ENCODE assay signal across 7 cellular contexts in genomic region chr5:151770383-151771258, GRCh38. TPM values are rescaled to one million over a fixed set of nuclear protein-coding genes. Genes with fewer than 3 reads are reported as not detected.
A peak's percentile ranks its signal among the peaks of the same experiment; 100 is the strongest.
DNase-seq lines count a peak whose midpoint lies in the region; ATAC-seq, FAIRE-seq and TF ChIP-seq lines count a peak whose summit lies in the region.

No MANE protein-coding gene starts in this region.

- TSS peak; percentile 86 for BruUV-seq in HepG2 (replicated peaks; lab: Mats Ljungman, UMichigan)

- no peak for FAIRE-seq in HepG2 (lab: Jason Lieb, UNC)

- TF ChIP-seq EP300 in HepG2 (IDR thresholded peaks at IDR 0.05; ENCODE audit: low read depth in 2 of 2, low read length in 2 of 2) (no peak), HepG2 (CRISPR knock-in tag; IDR thresholded peaks at IDR 0.05; ENCODE audit: borderline replicate concordance) (no peak)

- in situ Hi-C loops in HepG2 (cut with HindIII; ENCODE audit: extremely low pct_ligation_motif_present, low pct_unique_long_range_greater_than_20kb): no loop called here

- peak overlapping the region; percentile 48 to 68 (median 57); a peak in 5 of 6 replicates for H3K4me3 ChIP-seq in HepG2 (replicated peaks in 1 of 3; ENCODE audit: insufficient read depth in 1 of 3, low read depth in 2 of 3, low read length in 3 of 3)

- TF ChIP-seq POLR2A in HepG2 (IDR thresholded peaks at IDR 0.05; ENCODE audit: insufficient read depth in 1 of 2, low read depth in 2 of 2, low read length in 2 of 2): no peak

- ATAC-seq in GM21390 (IDR thresholded peaks at IDR 0.05; ENCODE audit: unreplicated experiment) (peak; percentile 26), HepG2 (peak; percentile 9)

- TF ChIP-seq RAD21 in HepG2 (CRISPR knock-in tag; IDR thresholded peaks at IDR 0.05): no peak

- H3K79me2 ChIP-seq in HepG2 (ENCODE audit: insufficient read depth, low read length): peaks cover 36% of the 10 kb centered on the region

- H2AFZ ChIP-seq in HepG2 (ENCODE audit: low read length): no peak overlapping the region

- no peak for TF ChIP-seq CTCF in HepG2 (CRISPR knock-in tag; IDR thresholded peaks at IDR 0.05)

- no peaks in the 10 kb centered on the region; a peak in 1 of 5 replicates for H3K27me3 ChIP-seq in HepG2 (ENCODE audit: control insufficient read depth in 1 of 2, insufficient read depth in 2 of 2, low read length in 2 of 2)

- peaks cover 29% of the 10 kb centered on the region for H3K4me1 ChIP-seq in HepG2 (ENCODE audit: insufficient read depth, low read length)

- peak overlapping the region; percentile 71 for H3K4me2 ChIP-seq in HepG2 (ENCODE audit: low read depth, low read length)

- DNase-seq in GM03348 (ENCODE audit: low spot score) (peak; percentile 77), HT-29 (ENCODE audit: low spot score) (peak; percentile 25), SHP77 treated with DMSO at 0.1 percent for 48 hours (lab: John Stamatoyannopoulos, UW) (peak; percentile 60), dedifferentiated amniotic fluid mesenchymal stem cell (ENCODE audit: extremely low spot score) (peak; percentile 19), HepG2 (ENCODE audit: low spot score) (no peak)
- DNase-seq in stimulated activated CD4-positive, alpha-beta T cell treated with anti-CD3 and anti-CD28 coated beads, Interleukin-2, amount 100 ng/mL, for 4 hours (ENCODE audit: low read depth): peak; percentile 29

- peak overlapping the region; percentile 79 for H3K9ac ChIP-seq in HepG2 (ENCODE audit: insufficient read depth, low read depth, low read length)

- H3K36me3 ChIP-seq in HepG2 (replicated peaks in 1 of 2; ENCODE audit: control insufficient read depth in 1 of 2, insufficient read depth in 2 of 2, low read length in 2 of 2): no peaks in the 10 kb centered on the region

- POLR2A ChIA-PET in HepG2 (lab: Yijun Ruan, JAX): interaction anchor here (0.7 to 5.4 kb wide), 25 partner anchors 7 to 690 kb away, joined by 3 to 148 read pairs (median 6); partner anchors contain the start of genes ATOX1, GM2A, SLC36A1 and SPARC

- peak overlapping the region; percentile 93 for H3K27ac ChIP-seq in HepG2 (ENCODE audit: extremely low read length, insufficient read depth, low read length)

- 76% methylated on average over 62 of the region's 75 CpGs for WGBS in HepG2 (ENCODE audit: low lambda C conversion rate)

- no peaks in the 10 kb centered on the region for H3K9me3 ChIP-seq in HepG2 (ENCODE audit: low read length)

- intact Hi-C loops in HepG2 (cut with micrococcal nuclease; ENCODE audit: unreplicated experiment): loop anchor here (1.0 to 5.0 kb wide), 5 partner anchors 12 to 518 kb away; partner anchors contain the start of genes ATOX1 and GM2A

- CTCF ChIA-PET in HepG2 (lab: Yijun Ruan, JAX; ENCODE audit: low intra/inter-chr PET ratio, low total read pairs): interaction anchor here (0.7 to 1.1 kb wide), 2 partner anchors 12 to 119 kb away, joined by 3 read pairs; partner anchors contain the start of gene ATOX1

- H4K20me1 ChIP-seq in HepG2 (ENCODE audit: insufficient read depth, low read length): peaks cover 35% of the 10 kb centered on the region

TF ChIP-seq in HepG2, 621 proteins besides CTCF, POLR2A, EP300 and RAD21 (continues in another document):
- 0 out of 2 replicates have a peak, but pooled peaks have one; percentile 7 for TF ChIP-seq KDM4B (CRISPR knock-in tag; IDR thresholded peaks at IDR 0.05)
- peak; percentile 96 for TF ChIP-seq NFE2L1 (CRISPR knock-in tag; IDR thresholded peaks at IDR 0.05; ENCODE audit: borderline replicate concordance)
- TF ChIP-seq EEA1 (CRISPR knock-in tag; IDR thresholded peaks at IDR 0.05; ENCODE audit: borderline replicate concordance): 0 out of 2 replicates have a peak, but pooled peaks have one; percentile 31
- peak; percentile 89 for TF ChIP-seq AGO2 (optimal IDR thresholded peaks at IDR 0.05; ENCODE audit: low read depth, low read length)
- TF ChIP-seq SMAD9 (CRISPR knock-in tag; IDR thresholded peaks at IDR 0.05): no peak
- 0 out of 2 replicates have a peak, but pooled peaks have one; percentile 15 for TF ChIP-seq ZNF296 (CRISPR knock-in tag; conservative IDR thresholded peaks at IDR 0.05)
- no peak for TF ChIP-seq DNMT3B (CRISPR knock-in tag; conservative IDR thresholded peaks at IDR 0.05)
- TF ChIP-seq HMGXB4 (CRISPR knock-in tag; IDR thresholded peaks at IDR 0.05; ENCODE audit: borderline replicate concordance in 1 of 2, low read depth in 1 of 2): peak in 1 of 2 experiments; percentile 47; a peak in 2 of 4 replicates
- peak; percentile 60; the same call in 1 of the 2 replicates for TF ChIP-seq ZNF563 (CRISPR knock-in tag; IDR thresholded peaks at IDR 0.05)

RNA-seq across cellular contexts. Expression of gene G3BP1, which starts 1.1 kb away (rescaled TPM):
- 134 TPM in 2 replicates for total RNA-seq in HT-29 (2014; rRNA removed; shearing (Covaris generic))
- total RNA-seq in HepG2 (2016; rRNA removed; fragmentation: Illumina TruSeq; extraction: Trizol): 320 and 517 TPM in 2 replicates
- 41.5 and 44.3 TPM in 2 replicates for total RNA-seq in HepG2 (2016; cell fraction: cytosol; rRNA removed; fragmentation: Illumina TruSeq; extraction: Trizol; ENCODE audit: low read depth)
- total RNA-seq in HepG2 (2016; cell fraction: insoluble cytoplasmic fraction; rRNA removed; fragmentation: Illumina TruSeq; extraction: Trizol): 318 and 499 TPM in 2 replicates
- 78.5 and 90.0 TPM in 2 replicates for total RNA-seq in HepG2 (2016; cell fraction: membrane; rRNA removed; fragmentation: Illumina TruSeq; extraction: Trizol)
- total RNA-seq in HepG2 (2016; cell fraction: nucleus; rRNA removed; fragmentation: Illumina TruSeq; extraction: Trizol): 169 and 180 TPM in 2 replicates
- 36.7 and 36.8 TPM in 2 replicates for polyA plus RNA-seq in HepG2 (2011; rRNA removed)
- 19.1 and 29.1 TPM in 2 replicates for polyA plus RNA-seq in HepG2 (2011; cell fraction: cytosol; rRNA removed)
- 21.7 and 24.8 TPM in 2 replicates for polyA plus RNA-seq in HepG2 (2011; cell fraction: nucleus; rRNA removed)
- 69.1 and 93.9 TPM in 2 replicates for polyA plus RNA-seq in HepG2 (2012)
- 10.9 and 11.4 TPM in 2 replicates for polyA plus RNA-seq in HepG2 (2016; cell fraction: cytosol; fragmentation: Illumina TruSeq; extraction: Trizol; ENCODE audit: low read depth)
- polyA plus RNA-seq in HepG2 (2016; cell fraction: insoluble cytoplasmic fraction; fragmentation: Illumina TruSeq; extraction: Trizol; ENCODE audit: low read depth): 267 and 318 TPM in 2 replicates
- polyA plus RNA-seq in HepG2 (2016; cell fraction: membrane; fragmentation: Illumina TruSeq; extraction: Trizol; ENCODE audit: low read depth): 32.9 and 35.3 TPM in 2 replicates
- polyA plus RNA-seq in HepG2 (2016; cell fraction: nucleus; fragmentation: Illumina TruSeq; extraction: Trizol; ENCODE audit: insufficient read depth, low read depth): 110 and 112 TPM in 2 replicates
- 119 and 313 TPM in 2 replicates for polyA minus RNA-seq in HepG2 (2011; rRNA and poly(A)+ RNA removed; ENCODE audit: low replicate concordance)
- polyA minus RNA-seq in HepG2 (2011; cell fraction: cytosol; rRNA and poly(A)+ RNA removed): 75.4 and 95.6 TPM in 2 replicates
- polyA minus RNA-seq in HepG2 (2011; cell fraction: nucleus; rRNA and poly(A)+ RNA removed): 143 and 162 TPM in 2 replicates

RNA-seq across cellular contexts. Expression of gene ATOX1, which starts 12.2 kb away (rescaled TPM):
- total RNA-seq in HT-29 (2014; rRNA removed; shearing (Covaris generic)): 43.6 and 55.2 TPM in 2 replicates
- 124 and 146 TPM in 2 replicates for total RNA-seq in HepG2 (2016; rRNA removed; fragmentation: Illumina TruSeq; extraction: Trizol)
- 55.4 and 83.7 TPM in 2 replicates for total RNA-seq in HepG2 (2016; cell fraction: cytosol; rRNA removed; fragmentation: Illumina TruSeq; extraction: Trizol; ENCODE audit: low read depth)
- 123 and 144 TPM in 2 replicates for total RNA-seq in HepG2 (2016; cell fraction: insoluble cytoplasmic fraction; rRNA removed; fragmentation: Illumina TruSeq; extraction: Trizol)
- 93.5 and 124 TPM in 2 replicates for total RNA-seq in HepG2 (2016; cell fraction: membrane; rRNA removed; fragmentation: Illumina TruSeq; extraction: Trizol)
- total RNA-seq in HepG2 (2016; cell fraction: nucleus; rRNA removed; fragmentation: Illumina TruSeq; extraction: Trizol): 49.1 and 52.7 TPM in 2 replicates
- polyA plus RNA-seq in HepG2 (2011; rRNA removed): 62.4 and 62.5 TPM in 2 replicates
- polyA plus RNA-seq in HepG2 (2011; cell fraction: cytosol; rRNA removed): 113 and 180 TPM in 2 replicates
- polyA plus RNA-seq in HepG2 (2011; cell fraction: nucleus; rRNA removed): 35.5 and 39.6 TPM in 2 replicates
- 92.4 and 93.3 TPM in 2 replicates for polyA plus RNA-seq in HepG2 (2012)
- 97.4 and 143 TPM in 2 replicates for polyA plus RNA-seq in HepG2 (2016; cell fraction: cytosol; fragmentation: Illumina TruSeq; extraction: Trizol; ENCODE audit: low read depth)
- polyA plus RNA-seq in HepG2 (2016; cell fraction: insoluble cytoplasmic fraction; fragmentation: Illumina TruSeq; extraction: Trizol; ENCODE audit: low read depth): 209 and 219 TPM in 2 replicates
- 131 and 173 TPM in 2 replicates for polyA plus RNA-seq in HepG2 (2016; cell fraction: membrane; fragmentation: Illumina TruSeq; extraction: Trizol; ENCODE audit: low read depth)
- polyA plus RNA-seq in HepG2 (2016; cell fraction: nucleus; fragmentation: Illumina TruSeq; extraction: Trizol; ENCODE audit: insufficient read depth, low read depth): 113 and 116 TPM in 2 replicates
- 66.0 and 83.2 TPM in 2 replicates for polyA minus RNA-seq in HepG2 (2011; rRNA and poly(A)+ RNA removed; ENCODE audit: low replicate concordance)
- 18.4 and 25.2 TPM in 2 replicates for polyA minus RNA-seq in HepG2 (2011; cell fraction: cytosol; rRNA and poly(A)+ RNA removed)
- 18.3 and 24.2 TPM in 2 replicates for polyA minus RNA-seq in HepG2 (2011; cell fraction: nucleus; rRNA and poly(A)+ RNA removed)
